In genomic region chr9:85321561-85321960, GRCh38 we compare ENCODE assay signal across 18 cellular contexts.
DNase-seq lines count a peak whose midpoint lies in the region; ATAC-seq, FAIRE-seq and TF ChIP-seq lines count a peak whose summit lies in the region.
"Had no signal": no experiment of that assay in that cellular context is flagged by ENCODE, and none has a peak within 500 bp of the region (broad histone marks: within the 10 kb centered on the region; RNA-seq: fewer than 3 reads in every experiment).

No MANE protein-coding gene starts in this region.

- H3K4me3 Mint-ChIP-seq in neural progenitor cell = no peak overlapping the region
- H3K4me3 Mint-ChIP-seq: CD8-positive, alpha-beta memory T cell had no signal

- H3K4me2 ChIP-seq in neural progenitor cell = no peak overlapping the region
- H3K4me2 ChIP-seq: BLaER1 had no signal

- DNase-seq in HT1080 (ENCODE audit: low read depth) (peak; percentile 21), bronchial epithelial cell (ENCODE audit: low read depth) (peak; percentile 67), kidney epithelial cell (ENCODE audit: low read depth) (peak; percentile 77), neural progenitor cell (ENCODE audit: low spot score) (no peak), GM13976 (ENCODE audit: low spot score) (no peak)
- DNase-seq in stimulated activated CD4-positive, alpha-beta T cell treated with anti-CD3 and anti-CD28 coated beads, Interleukin-4, amount 100 ng/mL, for 4 hours = no peak
- DNase-seq in stimulated activated CD4-positive, alpha-beta T cell treated with anti-CD3 and anti-CD28 coated beads, Interleukin-4, amount 100 ng/mL, for 1 hour = no peak
- DNase-seq: 8988T; AML-193; Caco-2; CD8-positive, alpha-beta memory T cell; DND-41; GM23248 had no signal

- in situ Hi-C loops in GM13976 (cut with MboI; ENCODE audit: low sequenced_read_pairs, unreplicated experiment) = no loop called here

- H3F3A ChIP-seq in neural progenitor cell (ENCODE audit: low read depth) = no peaks in the 10 kb centered on the region

- H3K9ac ChIP-seq in neural progenitor cell = no peak overlapping the region
- H3K9ac ChIP-seq: BLaER1, GM23248 had no signal

- H3K4me3 ChIP-seq in bronchial epithelial cell (ENCODE audit: low read depth, low read length) (no peak overlapping the region), kidney epithelial cell (ENCODE audit: low read depth, low read length) (no peak overlapping the region), neural progenitor cell (no peak overlapping the region)
- H3K4me3 ChIP-seq: BLaER1, GM23248 had no signal

- H3K27ac ChIP-seq in neural progenitor cell = no peak overlapping the region
- H3K27ac ChIP-seq: BLaER1, GM23248 had no signal

- FAIRE-seq in bronchial epithelial cell (lab: Jason Lieb, UNC) = no peak
- FAIRE-seq: GM18507, H54 had no signal

- H3K4me1 ChIP-seq in neural progenitor cell = no peaks in the 10 kb centered on the region
- H3K4me1 ChIP-seq: BLaER1, Caco-2 had no signal

- no peaks in the 10 kb centered on the region for H3K36me3 ChIP-seq in bronchial epithelial cell (ENCODE audit: control insufficient read depth, insufficient read depth, low read length)
- no peaks in the 10 kb centered on the region for H3K36me3 ChIP-seq in kidney epithelial cell (ENCODE audit: control insufficient read depth, insufficient read depth, low read length)
- no peaks in the 10 kb centered on the region for H3K36me3 ChIP-seq in neural progenitor cell
- H3K36me3 ChIP-seq: BLaER1 had no signal

- peaks cover 23% of the 10 kb centered on the region for H3K4me1 Mint-ChIP-seq in neural progenitor cell
- H3K4me1 Mint-ChIP-seq: CD8-positive, alpha-beta memory T cell had no signal

- no peak overlapping the region for H2AFZ ChIP-seq in neural progenitor cell (replicated peaks)
- H2AFZ ChIP-seq: GM23248 had no signal

- H4K20me1 ChIP-seq in neural progenitor cell (ENCODE audit: low read depth) = no peaks in the 10 kb centered on the region
- H4K20me1 ChIP-seq: BLaER1 had no signal

- H3K27ac Mint-ChIP-seq in neural progenitor cell = peak overlapping the region; percentile 72
- H3K27ac Mint-ChIP-seq: CD8-positive, alpha-beta memory T cell had no signal

- H3K27me3 Mint-ChIP-seq in neural progenitor cell (ENCODE audit: insufficient read depth, low read depth) = peaks cover 7% of the 10 kb centered on the region

- peaks cover 11% of the 10 kb centered on the region for H3K9me3 Mint-ChIP-seq in neural progenitor cell

- no peaks in the 10 kb centered on the region for H3K79me2 ChIP-seq in neural progenitor cell (ENCODE audit: low read depth)

- H3K27me3 ChIP-seq in bronchial epithelial cell (ENCODE audit: control insufficient read depth, insufficient read depth, low read length) (peaks cover 2% of the 10 kb centered on the region), kidney epithelial cell (ENCODE audit: control insufficient read depth, insufficient read depth, low read length) (no peaks in the 10 kb centered on the region), neural progenitor cell (no peaks in the 10 kb centered on the region)
- H3K27me3 ChIP-seq: BLaER1 had no signal

- ATAC-seq in HG02571 (IDR thresholded peaks at IDR 0.05; ENCODE audit: unreplicated experiment) = no peak
- ATAC-seq: HCT116 had no signal

- TF ChIP-seq CTCF in bronchial epithelial cell (IDR thresholded peaks at IDR 0.05; ENCODE audit: insufficient read depth, low read length, severe bottlenecking) (no peak), kidney epithelial cell (IDR thresholded peaks at IDR 0.05; ENCODE audit: insufficient read depth, low read length, poor library complexity, severe bottlenecking) (no peak), neural progenitor cell (IDR thresholded peaks at IDR 0.05) (no peak), GM13976 (IDR thresholded peaks at IDR 0.05; ENCODE audit: borderline replicate concordance, control extremely low read depth, extremely low read depth, insufficient read depth, missing control alignments) (no peak)

- no peaks in the 10 kb centered on the region for H3K9me3 ChIP-seq in neural progenitor cell (ENCODE audit: low read depth)
- H3K9me3 ChIP-seq: BLaER1, Caco-2 had no signal

- H3K36me3 Mint-ChIP-seq in neural progenitor cell = peaks cover 1% of the 10 kb centered on the region
- H3K36me3 Mint-ChIP-seq: CD8-positive, alpha-beta memory T cell had no signal

Comparison
In these comparisons a context has a peak if more than half of its experiments do, and no peak if none do; other contexts are left out.
1. DNase-seq: peak in HT1080 (single experiment), bronchial epithelial cell (single experiment) and kidney epithelial cell (single experiment); none in neural progenitor cell (single experiment), stimulated activated CD4-positive, alpha-beta T cell treated with anti-CD3 and anti-CD28 coated beads, Interleukin-4, amount 100 ng/mL, for 4 hours (0 of 2), GM13976 (single experiment) and stimulated activated CD4-positive, alpha-beta T cell treated with anti-CD3 and anti-CD28 coated beads, Interleukin-4, amount 100 ng/mL, for 1 hour (single experiment).